ENCODE assay signal across 37 cellular contexts in genomic region chr1:94306521-94306920, GRCh38.
"Had no signal": no experiment of that assay in that cellular context is flagged by ENCODE, and none has a peak within 500 bp of the region (broad histone marks: within the 10 kb centered on the region; RNA-seq: fewer than 3 reads in every experiment).

No MANE protein-coding gene starts in this region.

- H3K4me3 ChIP-seq: adrenal gland, body of pancreas, esophagus muscularis mucosa, gastrocnemius medialis, heart left ventricle had no signal

- H3K27me3 ChIP-seq: adrenal gland, body of pancreas, esophagus muscularis mucosa, foreskin keratinocyte, gastrocnemius medialis, heart left ventricle had no signal

- H3K27ac Mint-ChIP-seq: activated CD4-positive, alpha-beta memory T cell treated with anti-CD3 and anti-CD28 coated beads for 36 hours; activated CD4-positive, alpha-beta T cell treated with anti-CD3 and anti-CD28 coated beads for 36 hours; activated CD4-positive, alpha-beta T cell treated with anti-CD3 and anti-CD28 coated beads, Interleukin-2, amount 10 ng/mL, durations not matched to agents 24 days and 14 days; activated CD8-positive, alpha-beta memory T cell treated with anti-CD3 and anti-CD28 coated beads, Interleukin-2, amount 10 ng/mL, durations not matched to agents 7 days and 5 days; activated CD8-positive, alpha-beta T cell treated with anti-CD3 and anti-CD28 coated beads, Interleukin-2, amount 10 ng/mL, durations not matched to agents 7 days and 5 days; activated naive CD4-positive, alpha-beta T cell treated with anti-CD3 and anti-CD28 coated beads for 36 hours; activated naive CD4-positive, alpha-beta T cell treated with anti-CD3 and anti-CD28 coated beads, Interleukin-2, amount 50 U/mL, for 24 hours; activated naive CD8-positive, alpha-beta T cell treated with anti-CD3 and anti-CD28 coated beads for 36 hours; activated naive CD8-positive, alpha-beta T cell treated with anti-CD3 and anti-CD28 coated beads, Interleukin-2, amount 50 U/mL, for 24 hours; activated T-helper 1 cell treated with anti-CD3 and anti-CD28 coated beads, Interleukin-12 subunit alpha, Interleukin-12 subunit beta, Interleukin-2, Interleukin-4 antibody, amounts not matched to agents 30 ng/mL and 10 ng/mL and 1 ng/mL, durations not matched to agents 14 hours and 24 hours and 36 hours; activated T-helper 2 cell treated with anti-CD3 and anti-CD28 coated beads, Interferon-gamma antibody, Interleukin-2, Interleukin-4, amounts not matched to agents 10 μg/mL and 5 μg/mL and 100 μg/mL, durations not matched to agents 14 hours and 24 hours and 36 hours; effector memory CD8-positive, alpha-beta T cell; T-helper 17 cell; T-helper 2 cell treated with Interferon-gamma antibody and Interleukin-4, amounts not matched to agents 5 μg/mL and 100 μg/mL, for 36 hours had no signal

- H3K36me3 ChIP-seq: adrenal gland, esophagus muscularis mucosa, gastrocnemius medialis, heart left ventricle had no signal

- H3K4me1 ChIP-seq: adrenal gland had no signal

- H3K9me3 Mint-ChIP-seq: activated CD4-positive, alpha-beta memory T cell treated with anti-CD3 and anti-CD28 coated beads for 36 hours; activated CD4-positive, alpha-beta T cell treated with anti-CD3 and anti-CD28 coated beads, Interleukin-2, amount 10 ng/mL, durations not matched to agents 24 days and 14 days; activated naive CD4-positive, alpha-beta T cell treated with anti-CD3 and anti-CD28 coated beads for 36 hours; activated naive CD4-positive, alpha-beta T cell treated with anti-CD3 and anti-CD28 coated beads, Interleukin-2, amount 50 U/mL, for 24 hours; activated naive CD8-positive, alpha-beta T cell treated with anti-CD3 and anti-CD28 coated beads for 36 hours; activated naive CD8-positive, alpha-beta T cell treated with anti-CD3 and anti-CD28 coated beads, Interleukin-2, amount 50 U/mL, for 24 hours; activated T-helper 1 cell treated with anti-CD3 and anti-CD28 coated beads, Interleukin-12 subunit alpha, Interleukin-12 subunit beta, Interleukin-2, Interleukin-4 antibody, amounts not matched to agents 30 ng/mL and 10 ng/mL and 1 ng/mL, durations not matched to agents 14 hours and 24 hours and 36 hours; activated T-helper 2 cell treated with anti-CD3 and anti-CD28 coated beads, Interferon-gamma antibody, Interleukin-2, Interleukin-4, amounts not matched to agents 10 μg/mL and 5 μg/mL and 100 μg/mL, durations not matched to agents 14 hours and 24 hours and 36 hours; effector memory CD8-positive, alpha-beta T cell; T-helper 2 cell treated with Interferon-gamma antibody and Interleukin-4, amounts not matched to agents 5 μg/mL and 100 μg/mL, for 36 hours had no signal

- H3K4me1 Mint-ChIP-seq: activated CD4-positive, alpha-beta T cell treated with anti-CD3 and anti-CD28 coated beads for 36 hours; activated CD4-positive, alpha-beta T cell treated with anti-CD3 and anti-CD28 coated beads, Interleukin-2, amount 10 ng/mL, durations not matched to agents 24 days and 14 days; activated CD8-positive, alpha-beta memory T cell treated with anti-CD3 and anti-CD28 coated beads, Interleukin-2, amount 10 ng/mL, durations not matched to agents 7 days and 5 days; activated naive CD4-positive, alpha-beta T cell treated with anti-CD3 and anti-CD28 coated beads, Interleukin-2, amount 50 U/mL, for 24 hours; activated naive CD8-positive, alpha-beta T cell treated with anti-CD3 and anti-CD28 coated beads for 36 hours; activated naive CD8-positive, alpha-beta T cell treated with anti-CD3 and anti-CD28 coated beads, Interleukin-2, amount 50 U/mL, for 24 hours; T-helper 17 cell had no signal

- H3K36me3 Mint-ChIP-seq: activated CD4-positive, alpha-beta memory T cell treated with anti-CD3 and anti-CD28 coated beads for 36 hours; activated CD8-positive, alpha-beta memory T cell treated with anti-CD3 and anti-CD28 coated beads, Interleukin-2, amount 10 ng/mL, durations not matched to agents 7 days and 5 days; activated naive CD4-positive, alpha-beta T cell treated with anti-CD3 and anti-CD28 coated beads, Interleukin-2, amount 50 U/mL, for 24 hours; activated naive CD8-positive, alpha-beta T cell treated with anti-CD3 and anti-CD28 coated beads for 36 hours had no signal

- ATAC-seq: activated CD4-positive, alpha-beta T cell treated with anti-CD3 and anti-CD28 coated beads for 36 hours; activated CD8-positive, alpha-beta memory T cell treated with anti-CD3 and anti-CD28 coated beads, Interleukin-2, amount 10 ng/mL, durations not matched to agents 7 days and 5 days; activated CD8-positive, alpha-beta T cell treated with anti-CD3 and anti-CD28 coated beads, Interleukin-2, amount 10 ng/mL, durations not matched to agents 7 days and 5 days; activated naive CD8-positive, alpha-beta T cell treated with anti-CD3 and anti-CD28 coated beads, Interleukin-2, amount 50 U/mL, for 24 hours; body of pancreas; effector memory CD8-positive, alpha-beta T cell; gastrocnemius medialis; heart left ventricle; T-helper 17 cell had no signal

- H3K27ac ChIP-seq: adrenal gland, body of pancreas, esophagus muscularis mucosa, foreskin keratinocyte, gastrocnemius medialis had no signal

- H3K4me3 Mint-ChIP-seq: activated CD4-positive, alpha-beta memory T cell treated with anti-CD3 and anti-CD28 coated beads for 36 hours; activated CD4-positive, alpha-beta T cell treated with anti-CD3 and anti-CD28 coated beads for 36 hours; activated CD4-positive, alpha-beta T cell treated with anti-CD3 and anti-CD28 coated beads, Interleukin-2, amount 10 ng/mL, durations not matched to agents 24 days and 14 days; activated CD8-positive, alpha-beta memory T cell treated with anti-CD3 and anti-CD28 coated beads, Interleukin-2, amount 10 ng/mL, durations not matched to agents 7 days and 5 days; activated CD8-positive, alpha-beta T cell treated with anti-CD3 and anti-CD28 coated beads, Interleukin-2, amount 10 ng/mL, durations not matched to agents 7 days and 5 days; activated naive CD4-positive, alpha-beta T cell treated with anti-CD3 and anti-CD28 coated beads for 36 hours; activated naive CD4-positive, alpha-beta T cell treated with anti-CD3 and anti-CD28 coated beads, Interleukin-2, amount 50 U/mL, for 24 hours; activated naive CD8-positive, alpha-beta T cell treated with anti-CD3 and anti-CD28 coated beads for 36 hours; activated naive CD8-positive, alpha-beta T cell treated with anti-CD3 and anti-CD28 coated beads, Interleukin-2, amount 50 U/mL, for 24 hours; activated T-helper 1 cell treated with anti-CD3 and anti-CD28 coated beads, Interleukin-12 subunit alpha, Interleukin-12 subunit beta, Interleukin-2, Interleukin-4 antibody, amounts not matched to agents 30 ng/mL and 10 ng/mL and 1 ng/mL, durations not matched to agents 14 hours and 24 hours and 36 hours; effector memory CD8-positive, alpha-beta T cell; T-helper 17 cell; T-helper 2 cell treated with Interferon-gamma antibody and Interleukin-4, amounts not matched to agents 5 μg/mL and 100 μg/mL, for 36 hours had no signal

- DNase-seq: activated CD4-positive, alpha-beta memory T cell treated with anti-CD3 and anti-CD28 coated beads for 36 hours; activated CD4-positive, alpha-beta T cell treated with anti-CD3 and anti-CD28 coated beads for 36 hours; activated CD4-positive, alpha-beta T cell treated with anti-CD3 and anti-CD28 coated beads, Interleukin-2, amount 10 ng/mL, durations not matched to agents 24 days and 14 days; activated CD4-positive, CD25-positive, alpha-beta regulatory T cell; activated CD4-positive, CD25-positive, alpha-beta regulatory T cell treated with anti-CD3 and anti-CD28 coated beads, Interleukin-2, amount 50 U/mL, for 72 hours; activated CD8-positive, alpha-beta memory T cell treated with anti-CD3 and anti-CD28 coated beads, Interleukin-2, amount 10 ng/mL, durations not matched to agents 7 days and 5 days; activated CD8-positive, alpha-beta memory T cell treated with anti-CD3 and anti-CD28 coated beads, Interleukin-2, amount 50 U/mL, for 4 hours; activated CD8-positive, alpha-beta T cell treated with anti-CD3 and anti-CD28 coated beads, Interleukin-2, amount 10 ng/mL, durations not matched to agents 7 days and 5 days; activated effector memory CD4-positive, alpha-beta T cell treated with anti-CD3 and anti-CD28 coated beads, Interleukin-2, amount 50 U/mL, for 16 hours; activated naive CD4-positive, alpha-beta T cell treated with anti-CD3 and anti-CD28 coated beads for 36 hours; activated naive CD8-positive, alpha-beta T cell treated with anti-CD3 and anti-CD28 coated beads for 36 hours; activated naive CD8-positive, alpha-beta T cell treated with anti-CD3 and anti-CD28 coated beads, Interleukin-2, amount 50 U/mL, for 24 hours; activated T-cell treated with anti-CD3 and anti-CD28 coated beads, Interleukin-2, amount 50 U/mL, for 1 hour; activated T-cell treated with anti-CD3 and anti-CD28 coated beads, Interleukin-2, amount 50 U/mL, for 48 hours; adrenal gland; amygdala; aorta; body of pancreas; central memory CD4-positive, alpha-beta T cell; cerebellar nuclear complex; cortex of kidney; dermis blood vessel endothelial cell; effector CD4-positive, alpha-beta T cell; effector memory CD8-positive, alpha-beta T cell; erythroblast; gastrocnemius medialis; glutamatergic neuron; heart left ventricle; T-helper 1 cell; T-helper 17 cell; T1000 had no signal
